ENCODE assay signal across 8 cellular contexts in genomic region chr15:93974804-93975481, GRCh38.
DNase-seq lines count a peak whose midpoint lies in the region; ATAC-seq, FAIRE-seq and TF ChIP-seq lines count a peak whose summit lies in the region.

No MANE protein-coding gene starts in this region.

- H3K27me3 ChIP-seq in endodermal cell (ENCODE audit: control insufficient read depth, insufficient read depth, low read length, poor library complexity, severe bottlenecking) (no peaks in the 10 kb centered on the region), pancreas (peaks cover 0 to 7% (median 0%) of the 10 kb centered on the region in 4 donors)

- no peak for FAIRE-seq in pancreas (lab: Jason Lieb, UNC)

- intact Hi-C loops in pancreas (cut with DNase I): loop anchor here in 2 of 3 donors (10.0 kb wide), 1 partner anchor 940 kb away; no protein-coding TSS in a partner anchor

- DNase-seq in ELF-1 (ENCODE audit: low read depth, low spot score) (peak; percentile 68), NCI-H2171 (lab: John Stamatoyannopoulos, UW) (peak; percentile 48), endodermal cell (peak; percentile 74), pancreas (peak in 2 of 6 donors; percentile 13 to 45), activated T-cell treated with anti-CD3 and anti-CD28 coated beads for 4 hours (no peak)
- no peak for DNase-seq in NK-92 treated with Interleukin-12 subunit alpha and Interleukin-12 subunit beta, amount 100 ng/mL, for 24 hours (lab: John Stamatoyannopoulos, UW)

- H3K27ac Mint-ChIP-seq in endodermal cell: no peak overlapping the region

- H3K4me3 ChIP-seq in endodermal cell (ENCODE audit: low read length) (no peak overlapping the region), pancreas (no peak overlapping the region)

- peaks cover 2% of the 10 kb centered on the region for H3K27me3 Mint-ChIP-seq in endodermal cell (ENCODE audit: insufficient read depth)

- H3K36me3 ChIP-seq in endodermal cell (ENCODE audit: control insufficient read depth, insufficient read depth, low read length): no peaks in the 10 kb centered on the region
- H3K36me3 ChIP-seq in pancreas: no peaks in the 10 kb centered on the region

- TF ChIP-seq CTCF in endodermal cell (conservative IDR thresholded peaks at IDR 0.05): peak; percentile 86
- TF ChIP-seq CTCF in pancreas (IDR thresholded peaks at IDR 0.05): peak; percentile 18 to 37 (median 26)

- H3K4me1 ChIP-seq in endodermal cell (ENCODE audit: control insufficient read depth, insufficient read depth, low read length) (no peaks in the 10 kb centered on the region), pancreas (no peaks in the 10 kb centered on the region)

- H3K9ac ChIP-seq in endodermal cell (ENCODE audit: extremely low read depth, low read length, poor library complexity, severe bottlenecking): no peak overlapping the region

- no peaks in the 10 kb centered on the region for H3K9me3 Mint-ChIP-seq in endodermal cell

- peak in 3 of 4 donors; percentile 73 to 85 (median 83) for ATAC-seq in pancreas
- no peak for ATAC-seq in HG03095 (IDR thresholded peaks at IDR 0.05; ENCODE audit: unreplicated experiment)
- no peak for ATAC-seq in GM21717 (IDR thresholded peaks at IDR 0.05; ENCODE audit: unreplicated experiment)

- H3K36me3 Mint-ChIP-seq in endodermal cell (ENCODE audit: low read depth): no peaks in the 10 kb centered on the region

- no peaks in the 10 kb centered on the region for H3K9me3 ChIP-seq in endodermal cell (ENCODE audit: control insufficient read depth, low read length)
- no peaks in the 10 kb centered on the region for H3K9me3 ChIP-seq in pancreas

- no peak overlapping the region for H3K27ac ChIP-seq in endodermal cell (ENCODE audit: low read depth, low read length)
- H3K27ac ChIP-seq in pancreas: no peak overlapping the region

- WGBS in endodermal cell (ENCODE audit: insufficient coverage in 1 of 2, insufficient read length in 1 of 2), 2 experiments: 36 to 61% methylated on average over 5 to 6 of the region's 6 CpGs
- WGBS in pancreas, 2 donors: 41 to 46% methylated on average over 6 of the region's 6 CpGs

- H3K4me1 Mint-ChIP-seq in endodermal cell: no peaks in the 10 kb centered on the region

- no peak overlapping the region for H3K4me3 Mint-ChIP-seq in endodermal cell

Comparison
In these comparisons a context has a peak if more than half of its experiments do, and no peak if none do; other contexts are left out.
1. DNase-seq: peak in ELF-1 (single experiment), NCI-H2171 (single experiment) and endodermal cell (single experiment); none in activated T-cell treated with anti-CD3 and anti-CD28 coated beads for 4 hours (single experiment) and NK-92 treated with Interleukin-12 subunit alpha and Interleukin-12 subunit beta, amount 100 ng/mL, for 24 hours (single experiment).
2. ATAC-seq: peak in pancreas (3 of 4); none in HG03095 (single experiment) and GM21717 (single experiment).